2 cellular contexts compared by ENCODE assay signal in the genomic region with DNA sequence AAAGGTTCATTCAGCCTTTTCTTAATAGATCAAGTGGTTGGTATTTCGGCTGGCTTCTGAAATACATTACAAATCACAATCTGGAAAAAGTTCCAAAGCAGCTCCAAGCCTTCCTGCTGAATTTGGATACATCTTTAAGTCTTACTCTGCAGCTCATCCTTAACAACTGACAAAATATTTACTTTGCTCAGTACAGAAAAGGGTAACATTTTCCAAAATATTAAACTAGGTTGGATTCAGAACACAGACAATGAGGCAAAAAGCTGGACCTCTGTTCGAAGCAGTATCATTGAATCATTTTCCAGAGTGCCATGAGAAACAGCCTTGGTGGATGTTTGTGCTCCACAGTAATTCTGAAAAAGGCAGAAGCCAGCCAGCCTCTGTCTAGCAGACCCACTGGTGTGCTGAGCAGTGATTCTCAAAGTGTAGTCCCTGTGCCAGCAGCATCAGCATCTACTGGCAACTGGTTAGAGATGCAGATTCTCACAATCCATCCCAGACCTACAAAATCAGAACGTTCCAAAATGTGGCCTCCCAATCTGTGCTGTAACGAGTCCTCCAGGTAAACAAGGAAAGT.
TF ChIP-seq lines count a peak whose summit lies in the region.

No MANE protein-coding gene starts in this region.

TF ChIP-seq in liver, 16 proteins besides CTCF, POLR2A, EP300 and RAD21 (continued from another document):
- TF ChIP-seq, protein P1, sequence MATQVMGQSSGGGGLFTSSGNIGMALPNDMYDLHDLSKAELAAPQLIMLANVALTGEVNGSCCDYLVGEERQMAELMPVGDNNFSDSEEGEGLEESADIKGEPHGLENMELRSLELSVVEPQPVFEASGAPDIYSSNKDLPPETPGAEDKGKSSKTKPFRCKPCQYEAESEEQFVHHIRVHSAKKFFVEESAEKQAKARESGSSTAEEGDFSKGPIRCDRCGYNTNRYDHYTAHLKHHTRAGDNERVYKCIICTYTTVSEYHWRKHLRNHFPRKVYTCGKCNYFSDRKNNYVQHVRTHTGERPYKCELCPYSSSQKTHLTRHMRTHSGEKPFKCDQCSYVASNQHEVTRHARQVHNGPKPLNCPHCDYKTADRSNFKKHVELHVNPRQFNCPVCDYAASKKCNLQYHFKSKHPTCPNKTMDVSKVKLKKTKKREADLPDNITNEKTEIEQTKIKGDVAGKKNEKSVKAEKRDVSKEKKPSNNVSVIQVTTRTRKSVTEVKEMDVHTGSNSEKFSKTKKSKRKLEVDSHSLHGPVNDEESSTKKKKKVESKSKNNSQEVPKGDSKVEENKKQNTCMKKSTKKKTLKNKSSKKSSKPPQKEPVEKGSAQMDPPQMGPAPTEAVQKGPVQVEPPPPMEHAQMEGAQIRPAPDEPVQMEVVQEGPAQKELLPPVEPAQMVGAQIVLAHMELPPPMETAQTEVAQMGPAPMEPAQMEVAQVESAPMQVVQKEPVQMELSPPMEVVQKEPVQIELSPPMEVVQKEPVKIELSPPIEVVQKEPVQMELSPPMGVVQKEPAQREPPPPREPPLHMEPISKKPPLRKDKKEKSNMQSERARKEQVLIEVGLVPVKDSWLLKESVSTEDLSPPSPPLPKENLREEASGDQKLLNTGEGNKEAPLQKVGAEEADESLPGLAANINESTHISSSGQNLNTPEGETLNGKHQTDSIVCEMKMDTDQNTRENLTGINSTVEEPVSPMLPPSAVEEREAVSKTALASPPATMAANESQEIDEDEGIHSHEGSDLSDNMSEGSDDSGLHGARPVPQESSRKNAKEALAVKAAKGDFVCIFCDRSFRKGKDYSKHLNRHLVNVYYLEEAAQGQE (IDR thresholded peaks at IDR 0.05) = no peak
- TF ChIP-seq, protein P2, sequence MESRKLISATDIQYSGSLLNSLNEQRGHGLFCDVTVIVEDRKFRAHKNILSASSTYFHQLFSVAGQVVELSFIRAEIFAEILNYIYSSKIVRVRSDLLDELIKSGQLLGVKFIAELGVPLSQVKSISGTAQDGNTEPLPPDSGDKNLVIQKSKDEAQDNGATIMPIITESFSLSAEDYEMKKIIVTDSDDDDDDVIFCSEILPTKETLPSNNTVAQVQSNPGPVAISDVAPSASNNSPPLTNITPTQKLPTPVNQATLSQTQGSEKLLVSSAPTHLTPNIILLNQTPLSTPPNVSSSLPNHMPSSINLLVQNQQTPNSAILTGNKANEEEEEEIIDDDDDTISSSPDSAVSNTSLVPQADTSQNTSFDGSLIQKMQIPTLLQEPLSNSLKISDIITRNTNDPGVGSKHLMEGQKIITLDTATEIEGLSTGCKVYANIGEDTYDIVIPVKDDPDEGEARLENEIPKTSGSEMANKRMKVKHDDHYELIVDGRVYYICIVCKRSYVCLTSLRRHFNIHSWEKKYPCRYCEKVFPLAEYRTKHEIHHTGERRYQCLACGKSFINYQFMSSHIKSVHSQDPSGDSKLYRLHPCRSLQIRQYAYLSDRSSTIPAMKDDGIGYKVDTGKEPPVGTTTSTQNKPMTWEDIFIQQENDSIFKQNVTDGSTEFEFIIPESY (IDR thresholded peaks at IDR 0.05) = no peak
- TF ChIP-seq, protein P3, sequence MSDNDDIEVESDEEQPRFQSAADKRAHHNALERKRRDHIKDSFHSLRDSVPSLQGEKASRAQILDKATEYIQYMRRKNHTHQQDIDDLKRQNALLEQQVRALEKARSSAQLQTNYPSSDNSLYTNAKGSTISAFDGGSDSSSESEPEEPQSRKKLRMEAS (IDR thresholded peaks at IDR 0.05) = no peak
- TF ChIP-seq FOXA1 (IDR thresholded peaks at IDR 0.05) (no peak), GABPA (IDR thresholded peaks at IDR 0.05 in 1 of 2, conservative IDR thresholded peaks at IDR 0.05 in 1 of 2) (no peak), RXRA (IDR thresholded peaks at IDR 0.05) (no peak), NR2F2 (IDR thresholded peaks at IDR 0.05) (no peak), JUND (IDR thresholded peaks at IDR 0.05) (no peak), EGR1 (IDR thresholded peaks at IDR 0.05; ENCODE audit: low read depth in 2 of 2) (no peak)
- TF ChIP-seq, protein P4, sequence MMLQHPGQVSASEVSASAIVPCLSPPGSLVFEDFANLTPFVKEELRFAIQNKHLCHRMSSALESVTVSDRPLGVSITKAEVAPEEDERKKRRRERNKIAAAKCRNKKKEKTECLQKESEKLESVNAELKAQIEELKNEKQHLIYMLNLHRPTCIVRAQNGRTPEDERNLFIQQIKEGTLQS (IDR thresholded peaks at IDR 0.05) = no peak
TF ChIP-seq in liver: peak in this region for 0.

TF ChIP-seq in HepG2, 621 proteins besides CTCF, POLR2A, EP300 and RAD21 (continued from another document):
- TF ChIP-seq, protein P5, sequence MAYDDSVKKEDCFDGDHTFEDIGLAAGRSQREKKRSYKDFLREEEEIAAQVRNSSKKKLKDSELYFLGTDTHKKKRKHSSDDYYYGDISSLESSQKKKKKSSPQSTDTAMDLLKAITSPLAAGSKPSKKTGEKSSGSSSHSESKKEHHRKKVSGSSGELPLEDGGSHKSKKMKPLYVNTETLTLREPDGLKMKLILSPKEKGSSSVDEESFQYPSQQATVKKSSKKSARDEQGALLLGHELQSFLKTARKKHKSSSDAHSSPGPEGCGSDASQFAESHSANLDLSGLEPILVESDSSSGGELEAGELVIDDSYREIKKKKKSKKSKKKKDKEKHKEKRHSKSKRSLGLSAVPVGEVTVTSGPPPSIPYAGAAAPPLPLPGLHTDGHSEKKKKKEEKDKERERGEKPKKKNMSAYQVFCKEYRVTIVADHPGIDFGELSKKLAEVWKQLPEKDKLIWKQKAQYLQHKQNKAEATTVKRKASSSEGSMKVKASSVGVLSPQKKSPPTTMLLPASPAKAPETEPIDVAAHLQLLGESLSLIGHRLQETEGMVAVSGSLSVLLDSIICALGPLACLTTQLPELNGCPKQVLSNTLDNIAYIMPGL (CRISPR knock-in tag; IDR thresholded peaks at IDR 0.05; ENCODE audit: borderline replicate concordance in 1 of 2, low read depth in 1 of 2) = no peak
- TF ChIP-seq, protein P6, sequence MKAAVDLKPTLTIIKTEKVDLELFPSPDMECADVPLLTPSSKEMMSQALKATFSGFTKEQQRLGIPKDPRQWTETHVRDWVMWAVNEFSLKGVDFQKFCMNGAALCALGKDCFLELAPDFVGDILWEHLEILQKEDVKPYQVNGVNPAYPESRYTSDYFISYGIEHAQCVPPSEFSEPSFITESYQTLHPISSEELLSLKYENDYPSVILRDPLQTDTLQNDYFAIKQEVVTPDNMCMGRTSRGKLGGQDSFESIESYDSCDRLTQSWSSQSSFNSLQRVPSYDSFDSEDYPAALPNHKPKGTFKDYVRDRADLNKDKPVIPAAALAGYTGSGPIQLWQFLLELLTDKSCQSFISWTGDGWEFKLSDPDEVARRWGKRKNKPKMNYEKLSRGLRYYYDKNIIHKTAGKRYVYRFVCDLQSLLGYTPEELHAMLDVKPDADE (CRISPR knock-in tag; IDR thresholded peaks at IDR 0.05) = no peak
- TF ChIP-seq, protein P7, sequence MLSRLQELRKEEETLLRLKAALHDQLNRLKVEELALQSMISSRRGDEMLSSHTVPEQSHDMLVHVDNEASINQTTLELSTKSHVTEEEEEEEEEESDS (CRISPR knock-in tag; IDR thresholded peaks at IDR 0.05; ENCODE audit: borderline replicate concordance) = no peak
- TF ChIP-seq ZNF549 (CRISPR knock-in tag; IDR thresholded peaks at IDR 0.05) (no peak), ZNF354B (CRISPR knock-in tag; IDR thresholded peaks at IDR 0.05) (no peak), REL (CRISPR knock-in tag; conservative IDR thresholded peaks at IDR 0.05) (no peak), HOXA9 (CRISPR knock-in tag; IDR thresholded peaks at IDR 0.05; ENCODE audit: borderline replicate concordance) (no peak), KLF15 (CRISPR knock-in tag; IDR thresholded peaks at IDR 0.05; ENCODE audit: borderline replicate concordance) (no peak), CBX5 (CRISPR knock-in tag; IDR thresholded peaks at IDR 0.05; ENCODE audit: borderline replicate concordance) (no peak)
- TF ChIP-seq, protein P8, sequence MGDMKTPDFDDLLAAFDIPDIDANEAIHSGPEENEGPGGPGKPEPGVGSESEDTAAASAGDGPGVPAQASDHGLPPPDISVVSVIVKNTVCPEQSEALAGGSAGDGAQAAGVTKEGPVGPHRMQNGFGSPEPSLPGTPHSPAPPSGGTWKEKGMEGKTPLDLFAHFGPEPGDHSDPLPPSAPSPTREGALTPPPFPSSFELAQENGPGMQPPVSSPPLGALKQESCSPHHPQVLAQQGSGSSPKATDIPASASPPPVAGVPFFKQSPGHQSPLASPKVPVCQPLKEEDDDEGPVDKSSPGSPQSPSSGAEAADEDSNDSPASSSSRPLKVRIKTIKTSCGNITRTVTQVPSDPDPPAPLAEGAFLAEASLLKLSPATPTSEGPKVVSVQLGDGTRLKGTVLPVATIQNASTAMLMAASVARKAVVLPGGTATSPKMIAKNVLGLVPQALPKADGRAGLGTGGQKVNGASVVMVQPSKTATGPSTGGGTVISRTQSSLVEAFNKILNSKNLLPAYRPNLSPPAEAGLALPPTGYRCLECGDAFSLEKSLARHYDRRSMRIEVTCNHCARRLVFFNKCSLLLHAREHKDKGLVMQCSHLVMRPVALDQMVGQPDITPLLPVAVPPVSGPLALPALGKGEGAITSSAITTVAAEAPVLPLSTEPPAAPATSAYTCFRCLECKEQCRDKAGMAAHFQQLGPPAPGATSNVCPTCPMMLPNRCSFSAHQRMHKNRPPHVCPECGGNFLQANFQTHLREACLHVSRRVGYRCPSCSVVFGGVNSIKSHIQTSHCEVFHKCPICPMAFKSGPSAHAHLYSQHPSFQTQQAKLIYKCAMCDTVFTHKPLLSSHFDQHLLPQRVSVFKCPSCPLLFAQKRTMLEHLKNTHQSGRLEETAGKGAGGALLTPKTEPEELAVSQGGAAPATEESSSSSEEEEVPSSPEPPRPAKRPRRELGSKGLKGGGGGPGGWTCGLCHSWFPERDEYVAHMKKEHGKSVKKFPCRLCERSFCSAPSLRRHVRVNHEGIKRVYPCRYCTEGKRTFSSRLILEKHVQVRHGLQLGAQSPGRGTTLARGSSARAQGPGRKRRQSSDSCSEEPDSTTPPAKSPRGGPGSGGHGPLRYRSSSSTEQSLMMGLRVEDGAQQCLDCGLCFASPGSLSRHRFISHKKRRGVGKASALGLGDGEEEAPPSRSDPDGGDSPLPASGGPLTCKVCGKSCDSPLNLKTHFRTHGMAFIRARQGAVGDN (CRISPR knock-in tag; IDR thresholded peaks at IDR 0.05) = no peak
- TF ChIP-seq, protein P9, sequence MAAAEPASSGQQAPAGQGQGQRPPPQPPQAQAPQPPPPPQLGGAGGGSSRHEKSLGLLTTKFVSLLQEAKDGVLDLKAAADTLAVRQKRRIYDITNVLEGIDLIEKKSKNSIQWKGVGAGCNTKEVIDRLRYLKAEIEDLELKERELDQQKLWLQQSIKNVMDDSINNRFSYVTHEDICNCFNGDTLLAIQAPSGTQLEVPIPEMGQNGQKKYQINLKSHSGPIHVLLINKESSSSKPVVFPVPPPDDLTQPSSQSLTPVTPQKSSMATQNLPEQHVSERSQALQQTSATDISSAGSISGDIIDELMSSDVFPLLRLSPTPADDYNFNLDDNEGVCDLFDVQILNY (CRISPR knock-in tag; conservative IDR thresholded peaks at IDR 0.05) = no peak
TF ChIP-seq in HepG2: peak in this region for 0.
